Comparison of ENCODE assay signal across 8 cellular contexts in genomic region chr2:108448678-108449409, GRCh38. TPM values are rescaled to one million over a fixed set of nuclear protein-coding genes. Genes with fewer than 3 reads are reported as not detected.
DNase-seq lines count a peak whose midpoint lies in the region; ATAC-seq and TF ChIP-seq lines count a peak whose summit lies in the region.

Gene GCC2 (plus strand): TSS chr2:108449206. CDS start chr2:108449275, 69 bp downstream.

- DNase-seq in ELR (ENCODE audit: low read depth) (peak; percentile 96), H7 (peak; percentile 89), RWPE2 (ENCODE audit: low spot score) (peak; percentile 94), fibroblast of pulmonary artery (ENCODE audit: low read depth) (peak; percentile 95)
- DNase-seq in natural killer cell treated with Interleukin-12 subunit alpha and Interleukin-12 subunit beta and Interleukin-15 and Interleukin-18, amount 100 ng/mL, for 72 hours (ENCODE audit: low spot score) = peak; percentile 96
- DNase-seq in stimulated activated naive CD4-positive, alpha-beta T cell treated with Interleukin-2 at 50 U/mL for 16 hours (lab: John Stamatoyannopoulos, UW) = peak; percentile 95

- TF ChIP-seq CTCF in Loucy (conservative IDR thresholded peaks at IDR 0.05; ENCODE audit: low read length) (no peak), RWPE2 (IDR thresholded peaks at IDR 0.05; ENCODE audit: poor library complexity, severe bottlenecking) (no peak), fibroblast of pulmonary artery (IDR thresholded peaks at IDR 0.05; ENCODE audit: low read length, missing control alignments) (no peak)

- peak within 1 kb of the TSS; percentile 83 for H3K9ac ChIP-seq in Loucy (ENCODE audit: low read depth, low read length, poor library complexity, severe bottlenecking)

- peak within 1 kb of the TSS; percentile 96 for H3K4me3 Mint-ChIP-seq in activated T-helper 17 cell treated with anti-CD3 and anti-CD28 coated beads, Interleukin-2, amount 50 U/mL, for 72 hours
- peak within 1 kb of the TSS; percentile 99 for H3K4me3 Mint-ChIP-seq in natural killer cell treated with Interleukin-12 subunit alpha and Interleukin-12 subunit beta and Interleukin-15 and Interleukin-18, amount 100 ng/mL, for 72 hours

- H3K36me3 Mint-ChIP-seq in activated T-helper 17 cell treated with anti-CD3 and anti-CD28 coated beads, Interleukin-2, amount 50 U/mL, for 72 hours (ENCODE audit: low read depth) = peaks cover 45% of the 10 kb centered on the region
- H3K36me3 Mint-ChIP-seq in natural killer cell treated with Interleukin-12 subunit alpha and Interleukin-12 subunit beta and Interleukin-15 and Interleukin-18, amount 100 ng/mL, for 72 hours = peaks cover 21% of the 10 kb centered on the region

- H3K9me3 ChIP-seq in Loucy (ENCODE audit: insufficient read depth, low read depth, low read length) (peaks cover 8% of the 10 kb centered on the region; the same call in 1 of the 2 replicates), RWPE2 (ENCODE audit: severe bottlenecking) (no peaks in the 10 kb centered on the region)

- no peaks in the 10 kb centered on the region for H3K27me3 Mint-ChIP-seq in activated T-helper 17 cell treated with anti-CD3 and anti-CD28 coated beads, Interleukin-2, amount 50 U/mL, for 72 hours
- no peaks in the 10 kb centered on the region for H3K27me3 Mint-ChIP-seq in natural killer cell treated with Interleukin-12 subunit alpha and Interleukin-12 subunit beta and Interleukin-15 and Interleukin-18, amount 100 ng/mL, for 72 hours

- peaks cover 32% of the 10 kb centered on the region for H3K79me2 ChIP-seq in Loucy (ENCODE audit: insufficient read depth, low read length)

- H3K4me2 ChIP-seq in Loucy (ENCODE audit: low read depth, low read length, poor library complexity, severe bottlenecking) = peak within 1 kb of the TSS; percentile 96

- peaks cover 9% of the 10 kb centered on the region for H4K20me1 ChIP-seq in Loucy (ENCODE audit: insufficient read depth, low read length, poor library complexity, severe bottlenecking)

- peaks cover 5% of the 10 kb centered on the region for H3K4me1 Mint-ChIP-seq in activated T-helper 17 cell treated with anti-CD3 and anti-CD28 coated beads, Interleukin-2, amount 50 U/mL, for 72 hours
- H3K4me1 Mint-ChIP-seq in natural killer cell treated with Interleukin-12 subunit alpha and Interleukin-12 subunit beta and Interleukin-15 and Interleukin-18, amount 100 ng/mL, for 72 hours (ENCODE audit: low read depth in 2 of 2) = peaks cover 19 to 29% of the 10 kb centered on the region in 2 donors

- H2AFZ ChIP-seq in Loucy (ENCODE audit: low read length) = peak within 1 kb of the TSS; percentile 82

- H3K9me3 Mint-ChIP-seq in activated T-helper 17 cell treated with anti-CD3 and anti-CD28 coated beads, Interleukin-2, amount 50 U/mL, for 72 hours = no peaks in the 10 kb centered on the region
- H3K9me3 Mint-ChIP-seq in natural killer cell treated with Interleukin-12 subunit alpha and Interleukin-12 subunit beta and Interleukin-15 and Interleukin-18, amount 100 ng/mL, for 72 hours = no peaks in the 10 kb centered on the region

- no peaks in the 10 kb centered on the region for H3F3A ChIP-seq in Loucy (ENCODE audit: low read depth)

- no peaks in the 10 kb centered on the region for H3K27me3 ChIP-seq in H7 (ENCODE audit: control insufficient read depth, insufficient read depth, low read length)
- no peaks in the 10 kb centered on the region for H3K27me3 ChIP-seq in Loucy (ENCODE audit: insufficient read depth, low read length, poor library complexity, severe bottlenecking)
- H3K27me3 ChIP-seq in RWPE2 (ENCODE audit: insufficient read depth, poor library complexity, severe bottlenecking) = no peaks in the 10 kb centered on the region

- H3K27ac ChIP-seq in RWPE2 (ENCODE audit: poor library complexity, severe bottlenecking) = peak within 1 kb of the TSS; percentile 64

- ATAC-seq in RWPE2 (ENCODE audit: low read depth) = peak; percentile 92
- peak; percentile 99 for ATAC-seq in activated T-helper 17 cell treated with anti-CD3 and anti-CD28 coated beads, Interleukin-2, amount 50 U/mL, for 72 hours (replicated peaks)
- ATAC-seq in natural killer cell treated with Interleukin-12 subunit alpha and Interleukin-12 subunit beta and Interleukin-15 and Interleukin-18, amount 100 ng/mL, for 72 hours = peak; percentile 99 to 100

- H3K27ac Mint-ChIP-seq in activated T-helper 17 cell treated with anti-CD3 and anti-CD28 coated beads, Interleukin-2, amount 50 U/mL, for 72 hours = peak within 1 kb of the TSS; percentile 98
- peak within 1 kb of the TSS; percentile 92 to 97 for H3K27ac Mint-ChIP-seq in natural killer cell treated with Interleukin-12 subunit alpha and Interleukin-12 subunit beta and Interleukin-15 and Interleukin-18, amount 100 ng/mL, for 72 hours

- peaks cover 10% of the 10 kb centered on the region for H3K36me3 ChIP-seq in H7 (replicated peaks; ENCODE audit: control insufficient read depth, insufficient read depth, low read length)
- H3K36me3 ChIP-seq in Loucy (ENCODE audit: insufficient read depth, low read length) = peaks cover 10% of the 10 kb centered on the region; the same call in 1 of the 2 replicates
- H3K36me3 ChIP-seq in RWPE2 (ENCODE audit: low read depth) = peaks cover 39% of the 10 kb centered on the region

- no peaks in the 10 kb centered on the region for H3K9me2 ChIP-seq in Loucy (replicated peaks; ENCODE audit: low read depth, low read length)

- H3K4me3 ChIP-seq in H7 (ENCODE audit: insufficient read depth, low read depth, low read length) = peak within 1 kb of the TSS; percentile 87
- H3K4me3 ChIP-seq in Loucy (ENCODE audit: low read length, poor library complexity, severe bottlenecking) = peak within 1 kb of the TSS; percentile 90
- H3K4me3 ChIP-seq in RWPE2 (ENCODE audit: severe bottlenecking) = peak within 1 kb of the TSS; percentile 74
- H3K4me3 ChIP-seq in fibroblast of pulmonary artery (replicated peaks; ENCODE audit: low read depth, low read length) = peak within 1 kb of the TSS; percentile 81

- peaks cover 46% of the 10 kb centered on the region for H3K4me1 ChIP-seq in Loucy (ENCODE audit: insufficient read depth, low read length, poor library complexity, severe bottlenecking)
- H3K4me1 ChIP-seq in RWPE2 (ENCODE audit: insufficient read depth, poor library complexity, severe bottlenecking) = peaks cover 3% of the 10 kb centered on the region

RNA-seq across cellular contexts. Expression of gene GCC2, which starts in this region (rescaled TPM):
- 15.8 and 30.1 TPM in 2 replicates for total RNA-seq in H7 (2014; rRNA removed; shearing (Covaris generic))
- 10 to 100 TPM; 32.4 to 62.9 TPM for total RNA-seq in activated T-helper 17 cell treated with anti-CD3 and anti-CD28 coated beads, Interleukin-2, amount 50 U/mL, for 72 hours
- total RNA-seq in natural killer cell treated with Interleukin-12 subunit alpha and Interleukin-12 subunit beta and Interleukin-15 and Interleukin-18, amount 100 ng/mL, for 72 hours = 10 to 100 TPM; 36.4 to 41.8 TPM

Comparison
In these comparisons a context has a peak if more than half of its experiments do, and no peak if none do; other contexts are left out.
1. Peak in every context shown above with its lines: DNase-seq, ATAC-seq, H3K4me3 ChIP-seq and H3K27ac ChIP-seq.